ENCODE assay signal across 3 cellular contexts in the genomic region with DNA sequence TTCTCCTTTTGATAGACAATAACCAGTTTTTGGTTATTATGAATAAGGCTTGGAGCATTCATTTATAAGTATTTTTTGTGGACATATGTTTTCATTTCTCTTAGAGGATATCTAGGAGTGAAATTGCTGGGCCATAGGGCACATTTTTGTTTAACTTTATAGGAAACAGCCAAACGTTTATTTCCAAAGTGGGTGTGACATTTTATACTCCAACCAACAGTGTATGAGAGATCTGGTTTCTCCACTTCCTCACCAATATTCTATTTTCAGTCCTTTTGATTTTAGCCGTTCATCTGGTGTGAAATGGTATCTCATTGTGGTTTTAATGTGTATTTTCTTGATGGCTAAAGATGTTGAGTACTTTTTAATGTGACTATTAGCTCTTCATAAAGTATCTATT.
"Had no signal": no experiment of that assay in that cellular context is flagged by ENCODE, and none has a peak within 500 bp of the region (broad histone marks: within the 10 kb centered on the region; RNA-seq: fewer than 3 reads in every experiment).

No MANE protein-coding gene starts in this region.

- H3K4me3 ChIP-seq: GM12878 had no signal

- ATAC-seq: GM12878 had no signal

- DNase-seq: GDM1, GF-D8 had no signal
